ENCODE assay signal across 1 cellular context in genomic region chr9:98049668-98050067, GRCh38.
TF ChIP-seq lines count a peak whose summit lies in the region.

No MANE protein-coding gene starts in this region.

TF ChIP-seq in K562, 482 proteins besides CTCF, POLR2A, EP300 and RAD21 (continued from another document and continues in another):
- TF ChIP-seq SRSF9 (IDR thresholded peaks at IDR 0.05; ENCODE audit: borderline replicate concordance, low read depth, low read length) (no peak), GATAD2B (IDR thresholded peaks at IDR 0.05; ENCODE audit: borderline replicate concordance) (no peak), KLF1 (tag; IDR thresholded peaks at IDR 0.05) (0 out of 2 replicates have a peak, but pooled peaks have one; percentile 47), ZNF354B (CRISPR knock-in tag; IDR thresholded peaks at IDR 0.05) (peak; percentile 69; the same call in 1 of the 2 replicates), HDAC8 (tag; IDR thresholded peaks at IDR 0.05) (peak; percentile 89), TCF15 (CRISPR knock-in tag; IDR thresholded peaks at IDR 0.05) (0 out of 2 replicates have a peak, but pooled peaks have one; percentile 66), BCL6 (CRISPR knock-in tag; IDR thresholded peaks at IDR 0.05) (peak; percentile 45; the same call in 1 of the 2 replicates), SUPT5H (IDR thresholded peaks at IDR 0.05) (no peak), KDM1A (IDR thresholded peaks at IDR 0.05) (no peak), HNRNPUL1 (IDR thresholded peaks at IDR 0.05; ENCODE audit: low read length) (no peak), DIDO1 (tag; IDR thresholded peaks at IDR 0.05; ENCODE audit: low read depth) (peak; percentile 81), ZNF76 (CRISPR knock-in tag; IDR thresholded peaks at IDR 0.05; ENCODE audit: borderline replicate concordance) (peak; percentile 48; the same call in 1 of the 2 replicates), RBM17 (IDR thresholded peaks at IDR 0.05; ENCODE audit: borderline replicate concordance, low read depth, low read length) (no peak), POLR2H (tag; IDR thresholded peaks at IDR 0.05; ENCODE audit: low read depth) (0 out of 2 replicates have a peak, but pooled peaks have one; percentile 46), ZNF239 (CRISPR knock-in tag; IDR thresholded peaks at IDR 0.05) (peak; percentile 57), DMBX1 (CRISPR knock-in tag; IDR thresholded peaks at IDR 0.05; ENCODE audit: borderline replicate concordance) (peak; percentile 96), TCF7L2 (IDR thresholded peaks at IDR 0.05; ENCODE audit: low read depth, low read length) (no peak), ZBTB12 (CRISPR knock-in tag; IDR thresholded peaks at IDR 0.05) (peak; percentile 59; the same call in 1 of the 2 replicates), SRSF1 (IDR thresholded peaks at IDR 0.05; ENCODE audit: low read depth, low read length) (no peak), ERF (CRISPR knock-in tag; IDR thresholded peaks at IDR 0.05) (peak; percentile 82; the same call in 1 of the 2 replicates), PBX2 (CRISPR knock-in tag; IDR thresholded peaks at IDR 0.05; ENCODE audit: low read depth) (no peak), PBX2 (tag; conservative IDR thresholded peaks at IDR 0.05; ENCODE audit: low read depth) (peak; percentile 50), KLF13 (tag; IDR thresholded peaks at IDR 0.05; ENCODE audit: borderline replicate concordance, low read depth) (peak; percentile 81; the same call in 1 of the 2 replicates), ZNF449 (CRISPR knock-in tag; IDR thresholded peaks at IDR 0.05) (0 out of 2 replicates have a peak, but pooled peaks have one; percentile 62), MXD1 (CRISPR knock-in tag; IDR thresholded peaks at IDR 0.05; ENCODE audit: borderline replicate concordance, poor library complexity, severe bottlenecking) (peak; percentile 43), STAT5B (CRISPR knock-in tag; IDR thresholded peaks at IDR 0.05) (peak; percentile 57; the same call in 1 of the 2 replicates), NR4A1 (CRISPR knock-in tag; IDR thresholded peaks at IDR 0.05) (peak; percentile 67; the same call in 1 of the 2 replicates), NR4A1 (tag; IDR thresholded peaks at IDR 0.05) (peak; percentile 97), PTRF (tag; IDR thresholded peaks at IDR 0.05) (peak; percentile 93), DDX20 (tag; IDR thresholded peaks at IDR 0.05; ENCODE audit: low read depth) (peak; percentile 87), CHCHD3 (CRISPR knock-in tag; IDR thresholded peaks at IDR 0.05) (no peak), MAFK (IDR thresholded peaks at IDR 0.05; ENCODE audit: low read length) (no peak), FOXO4 (CRISPR knock-in tag; IDR thresholded peaks at IDR 0.05) (peak; percentile 80), ZBTB49 (CRISPR knock-in tag; IDR thresholded peaks at IDR 0.05; ENCODE audit: borderline replicate concordance) (no peak), MTA1 (IDR thresholded peaks at IDR 0.05; ENCODE audit: borderline replicate concordance) (no peak), NR2C1 (IDR thresholded peaks at IDR 0.05) (no peak), NR2C1 (tag; IDR thresholded peaks at IDR 0.05) (peak; percentile 88), ZBTB9 (CRISPR knock-in tag; IDR thresholded peaks at IDR 0.05) (peak; percentile 86), TEAD2 (tag; IDR thresholded peaks at IDR 0.05) (peak; percentile 67; the same call in 1 of the 2 replicates), PTTG1 (tag; IDR thresholded peaks at IDR 0.05; ENCODE audit: low read depth) (peak; percentile 93), TEAD1 (CRISPR knock-in tag; IDR thresholded peaks at IDR 0.05) (peak in 1 of 2 experiments; percentile 75; a peak in 1 of 4 replicates), CXXC5 (CRISPR knock-in tag; IDR thresholded peaks at IDR 0.05) (peak; percentile 60), ARID2 (IDR thresholded peaks at IDR 0.05) (no peak), ZNF766 (CRISPR knock-in tag; conservative IDR thresholded peaks at IDR 0.05) (peak; percentile 77), ZNF134 (CRISPR knock-in tag; conservative IDR thresholded peaks at IDR 0.05) (peak; percentile 61)
- TF ChIP-seq, protein P1, sequence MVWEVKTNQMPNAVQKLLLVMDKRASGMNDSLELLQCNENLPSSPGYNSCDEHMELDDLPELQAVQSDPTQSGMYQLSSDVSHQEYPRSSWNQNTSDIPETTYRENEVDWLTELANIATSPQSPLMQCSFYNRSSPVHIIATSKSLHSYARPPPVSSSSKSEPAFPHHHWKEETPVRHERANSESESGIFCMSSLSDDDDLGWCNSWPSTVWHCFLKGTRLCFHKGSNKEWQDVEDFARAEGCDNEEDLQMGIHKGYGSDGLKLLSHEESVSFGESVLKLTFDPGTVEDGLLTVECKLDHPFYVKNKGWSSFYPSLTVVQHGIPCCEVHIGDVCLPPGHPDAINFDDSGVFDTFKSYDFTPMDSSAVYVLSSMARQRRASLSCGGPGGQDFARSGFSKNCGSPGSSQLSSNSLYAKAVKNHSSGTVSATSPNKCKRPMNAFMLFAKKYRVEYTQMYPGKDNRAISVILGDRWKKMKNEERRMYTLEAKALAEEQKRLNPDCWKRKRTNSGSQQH (CRISPR knock-in tag; IDR thresholded peaks at IDR 0.05), result peak; percentile 76; the same call in 1 of the 2 replicates
- TF ChIP-seq, protein P2, sequence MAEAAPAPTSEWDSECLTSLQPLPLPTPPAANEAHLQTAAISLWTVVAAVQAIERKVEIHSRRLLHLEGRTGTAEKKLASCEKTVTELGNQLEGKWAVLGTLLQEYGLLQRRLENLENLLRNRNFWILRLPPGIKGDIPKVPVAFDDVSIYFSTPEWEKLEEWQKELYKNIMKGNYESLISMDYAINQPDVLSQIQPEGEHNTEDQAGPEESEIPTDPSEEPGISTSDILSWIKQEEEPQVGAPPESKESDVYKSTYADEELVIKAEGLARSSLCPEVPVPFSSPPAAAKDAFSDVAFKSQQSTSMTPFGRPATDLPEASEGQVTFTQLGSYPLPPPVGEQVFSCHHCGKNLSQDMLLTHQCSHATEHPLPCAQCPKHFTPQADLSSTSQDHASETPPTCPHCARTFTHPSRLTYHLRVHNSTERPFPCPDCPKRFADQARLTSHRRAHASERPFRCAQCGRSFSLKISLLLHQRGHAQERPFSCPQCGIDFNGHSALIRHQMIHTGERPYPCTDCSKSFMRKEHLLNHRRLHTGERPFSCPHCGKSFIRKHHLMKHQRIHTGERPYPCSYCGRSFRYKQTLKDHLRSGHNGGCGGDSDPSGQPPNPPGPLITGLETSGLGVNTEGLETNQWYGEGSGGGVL (CRISPR knock-in tag; IDR thresholded peaks at IDR 0.05), result peak; percentile 82
- TF ChIP-seq, protein P3, sequence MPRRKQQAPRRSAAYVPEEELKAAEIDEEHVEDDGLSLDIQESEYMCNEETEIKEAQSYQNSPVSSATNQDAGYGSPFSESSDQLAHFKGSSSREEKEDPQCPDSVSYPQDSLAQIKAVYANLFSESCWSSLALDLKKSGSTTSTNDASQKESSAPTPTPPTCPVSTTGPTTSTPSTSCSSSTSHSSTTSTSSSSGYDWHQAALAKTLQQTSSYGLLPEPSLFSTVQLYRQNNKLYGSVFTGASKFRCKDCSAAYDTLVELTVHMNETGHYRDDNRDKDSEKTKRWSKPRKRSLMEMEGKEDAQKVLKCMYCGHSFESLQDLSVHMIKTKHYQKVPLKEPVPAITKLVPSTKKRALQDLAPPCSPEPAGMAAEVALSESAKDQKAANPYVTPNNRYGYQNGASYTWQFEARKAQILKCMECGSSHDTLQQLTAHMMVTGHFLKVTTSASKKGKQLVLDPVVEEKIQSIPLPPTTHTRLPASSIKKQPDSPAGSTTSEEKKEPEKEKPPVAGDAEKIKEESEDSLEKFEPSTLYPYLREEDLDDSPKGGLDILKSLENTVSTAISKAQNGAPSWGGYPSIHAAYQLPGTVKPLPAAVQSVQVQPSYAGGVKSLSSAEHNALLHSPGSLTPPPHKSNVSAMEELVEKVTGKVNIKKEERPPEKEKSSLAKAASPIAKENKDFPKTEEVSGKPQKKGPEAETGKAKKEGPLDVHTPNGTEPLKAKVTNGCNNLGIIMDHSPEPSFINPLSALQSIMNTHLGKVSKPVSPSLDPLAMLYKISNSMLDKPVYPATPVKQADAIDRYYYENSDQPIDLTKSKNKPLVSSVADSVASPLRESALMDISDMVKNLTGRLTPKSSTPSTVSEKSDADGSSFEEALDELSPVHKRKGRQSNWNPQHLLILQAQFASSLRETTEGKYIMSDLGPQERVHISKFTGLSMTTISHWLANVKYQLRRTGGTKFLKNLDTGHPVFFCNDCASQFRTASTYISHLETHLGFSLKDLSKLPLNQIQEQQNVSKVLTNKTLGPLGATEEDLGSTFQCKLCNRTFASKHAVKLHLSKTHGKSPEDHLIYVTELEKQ (CRISPR knock-in tag; IDR thresholded peaks at IDR 0.05), result peak; percentile 75; the same call in 1 of the 2 replicates
